Comparison of ENCODE assay signal across 7 cellular contexts in genomic region chr12:42707827-42708226, GRCh38.
DNase-seq lines count a peak whose midpoint lies in the region; ATAC-seq, FAIRE-seq and TF ChIP-seq lines count a peak whose summit lies in the region.
"Not testable (repeated sequence)": the region's sequence is repeated elsewhere in the genome, so short reads cannot be mapped to it uniquely, and the experiment has no call there.

No MANE protein-coding gene starts in this region.

- peak overlapping the region; percentile 11 for H3K18ac ChIP-seq in neuronal stem cell (ENCODE audit: low read length)

- not testable (repeated sequence) for H2BK5ac ChIP-seq in neuronal stem cell (ENCODE audit: low read length)

- CTCF ChIA-PET in A549 (lab: Yijun Ruan, JAX) = not testable (repeated sequence)

- H3K9me3 Mint-ChIP-seq in astrocyte (ENCODE audit: unreplicated experiment) = peaks cover 15% of the 10 kb centered on the region

- H4K91ac ChIP-seq in neuronal stem cell (ENCODE audit: low read depth, low read length, poor library complexity) = not testable (repeated sequence)

- not testable (repeated sequence) for DNase-seq in A549 (ENCODE audit: low read depth in 1 of 2, low spot score in 1 of 2); astrocyte (ENCODE audit: low read depth); neuronal stem cell (ENCODE audit: low spot score)
- DNase-seq in head of caudate nucleus (peak in 28 of 42 donors; percentile 4 to 67 (median 24)), psoas muscle (peak; percentile 18 to 61), gastrocnemius medialis (peak; percentile 6 to 35)

- not testable (repeated sequence) for H3K4ac ChIP-seq in neuronal stem cell (ENCODE audit: low read length)

- not testable (repeated sequence) for H3K9me3 ChIP-seq in A549; astrocyte (ENCODE audit: insufficient read depth, low read depth, low read length); neural cell (ENCODE audit: low read length); neuronal stem cell (replicated peaks in 1 of 2; ENCODE audit: control insufficient read depth in 2 of 2, insufficient read depth in 1 of 2, low read depth in 1 of 2, low read length in 2 of 2); psoas muscle; gastrocnemius medialis

- not testable (repeated sequence) for H3K14ac ChIP-seq in neuronal stem cell (ENCODE audit: low read length)

- not testable (repeated sequence) for H3F3A ChIP-seq in neural cell (ENCODE audit: insufficient read depth, low read length, poor library complexity, severe bottlenecking)

- TF ChIP-seq EP300 in A549 (IDR thresholded peaks at IDR 0.05) = not testable (repeated sequence)
- peak; percentile 20 for TF ChIP-seq EP300 in neural cell (conservative IDR thresholded peaks at IDR 0.05; ENCODE audit: poor library complexity, severe bottlenecking)

- H3K79me2 ChIP-seq in astrocyte (ENCODE audit: insufficient read depth, low read length); neural cell (replicated peaks; ENCODE audit: insufficient read depth, low read length): not testable (repeated sequence)

- TF ChIP-seq CTCF in A549 (IDR thresholded peaks at IDR 0.05); astrocyte (IDR thresholded peaks at IDR 0.05; ENCODE audit: insufficient read depth, low read depth, low read length); neural cell (IDR thresholded peaks at IDR 0.05; ENCODE audit: poor library complexity, severe bottlenecking); psoas muscle (IDR thresholded peaks at IDR 0.05); gastrocnemius medialis (IDR thresholded peaks at IDR 0.05 in 4 of 5, conservative IDR thresholded peaks at IDR 0.05 in 1 of 5): not testable (repeated sequence)

- intact Hi-C loops in head of caudate nucleus (cut with DNase I); psoas muscle (cut with DNase I); gastrocnemius medialis (cut with DNase I; ENCODE audit: low total_unique reads): not testable (repeated sequence)

- peak overlapping the region; percentile 26 for H3K27ac Mint-ChIP-seq in astrocyte (ENCODE audit: unreplicated experiment)

- H3K9ac ChIP-seq in astrocyte (ENCODE audit: low read length); neural cell (ENCODE audit: low read length); neuronal stem cell (ENCODE audit: low read depth, low read length, poor library complexity): not testable (repeated sequence)

- not testable (repeated sequence) for H3K27ac ChIP-seq in A549; astrocyte (ENCODE audit: low read depth, low read length); neuronal stem cell (replicated peaks; ENCODE audit: low read length); psoas muscle; gastrocnemius medialis
- peak overlapping the region; percentile 42 for H3K27ac ChIP-seq in neural cell (ENCODE audit: low read length)

- not testable (repeated sequence) for H3K36me3 Mint-ChIP-seq in astrocyte (ENCODE audit: low read depth, unreplicated experiment)

- H3K4me3 Mint-ChIP-seq in astrocyte (ENCODE audit: unreplicated experiment) = not testable (repeated sequence)

- not testable (repeated sequence) for H3K79me1 ChIP-seq in neuronal stem cell (ENCODE audit: low read depth, low read length)

- POLR2A ChIA-PET in A549 (lab: Yijun Ruan, JAX) = not testable (repeated sequence)

- not testable (repeated sequence) for ATAC-seq in A549, psoas muscle, gastrocnemius medialis

- H3K4me3 ChIP-seq in A549; astrocyte (ENCODE audit: insufficient read depth, low read depth, low read length); neural cell (ENCODE audit: low read length); neuronal stem cell (ENCODE audit: low read length in 2 of 2); psoas muscle; gastrocnemius medialis: not testable (repeated sequence)

- TF ChIP-seq POLR2A in A549 (IDR thresholded peaks at IDR 0.05; ENCODE audit: low read length); gastrocnemius medialis (IDR thresholded peaks at IDR 0.05): not testable (repeated sequence)

- not testable (repeated sequence) for H2BK12ac ChIP-seq in neuronal stem cell (ENCODE audit: low read length)

- not testable (repeated sequence) for H3K23ac ChIP-seq in neuronal stem cell (ENCODE audit: low read depth, low read length, poor library complexity)

- H2AFZ ChIP-seq in astrocyte (ENCODE audit: low read depth, low read length); neural cell (ENCODE audit: low read depth, low read length): not testable (repeated sequence)
- peak overlapping the region; percentile 66 for H2AFZ ChIP-seq in neuronal stem cell (ENCODE audit: low read length)

- H4K8ac ChIP-seq in neuronal stem cell (ENCODE audit: low read depth, low read length) = not testable (repeated sequence)

- H3K36me3 ChIP-seq in astrocyte (ENCODE audit: insufficient read depth, low read length); neural cell (ENCODE audit: insufficient read depth, low read length); neuronal stem cell (replicated peaks in 1 of 2; ENCODE audit: control insufficient read depth in 2 of 2, insufficient read depth in 2 of 2, low read length in 2 of 2); psoas muscle (ENCODE audit: insufficient read depth in 1 of 2, low read depth in 1 of 2); gastrocnemius medialis: not testable (repeated sequence)

- not testable (repeated sequence) for H3K27me3 Mint-ChIP-seq in astrocyte (ENCODE audit: low read depth, unreplicated experiment)

- H3K4me1 Mint-ChIP-seq in astrocyte (ENCODE audit: low read depth, unreplicated experiment) = not testable (repeated sequence)

- 27% methylated on average over 8 of the region's 9 CpGs for WGBS in A549 (ENCODE audit: missing lambda C conversion rate)
- no CpG with 5 or more reads among the region's 9 CpGs for WGBS in neuronal stem cell (ENCODE audit: extremely low coverage in 2 of 2, insufficient read length in 2 of 2, insufficient replicate concordance in 1 of 2), 2 donors
- WGBS in psoas muscle, 3 donors = 90 to 92% (median 92%) methylated on average over 9 of the region's 9 CpGs

- in situ Hi-C loops in gastrocnemius medialis (cut with MboI; ENCODE audit: low sequenced_read_pairs in 4 of 4) = not testable (repeated sequence)

- not testable (repeated sequence) for H3K9me2 ChIP-seq in neural cell (ENCODE audit: insufficient read depth, low read length)

- TF ChIP-seq RAD21 in A549 (conservative IDR thresholded peaks at IDR 0.05 in 1 of 2, IDR thresholded peaks at IDR 0.05 in 1 of 2); neural cell (conservative IDR thresholded peaks at IDR 0.05): not testable (repeated sequence)

- not testable (repeated sequence) for H3K4me1 ChIP-seq in A549; neuronal stem cell (ENCODE audit: control insufficient read depth in 2 of 2, insufficient read depth in 1 of 2, low read depth in 1 of 2, low read length in 2 of 2)
- peaks cover 11% of the 10 kb centered on the region for H3K4me1 ChIP-seq in astrocyte (ENCODE audit: insufficient read depth, low read length)
- H3K4me1 ChIP-seq in psoas muscle = peaks cover 14% of the 10 kb centered on the region
- peaks cover 9 to 13% of the 10 kb centered on the region in 2 donors for H3K4me1 ChIP-seq in gastrocnemius medialis

- H2BK120ac ChIP-seq in neuronal stem cell (ENCODE audit: low read depth, low read length) = not testable (repeated sequence)

- not testable (repeated sequence) for H4K20me1 ChIP-seq in astrocyte (ENCODE audit: insufficient read depth, low read length); neural cell (ENCODE audit: insufficient read depth)

- H2BK15ac ChIP-seq in neuronal stem cell (ENCODE audit: low read length) = not testable (repeated sequence)

- FAIRE-seq in A549 (lab: Jason Lieb, UNC); astrocyte (lab: Jason Lieb, UNC): not testable (repeated sequence)

- H2AK5ac ChIP-seq in neuronal stem cell (ENCODE audit: low read depth, low read length) = not testable (repeated sequence)

- H3K27me3 ChIP-seq in astrocyte (ENCODE audit: insufficient read depth, low read length); neural cell (ENCODE audit: insufficient read depth, low read depth, low read length); neuronal stem cell (ENCODE audit: control insufficient read depth in 3 of 3, insufficient read depth in 3 of 3, low read depth in 1 of 3, low read length in 3 of 3); psoas muscle (ENCODE audit: insufficient read depth in 3 of 3, low read length in 2 of 3); gastrocnemius medialis: not testable (repeated sequence)

- peak overlapping the region; percentile 23; the same call in 1 of the 3 replicates for H3K4me2 ChIP-seq in A549
- H3K4me2 ChIP-seq in astrocyte (ENCODE audit: low read length); neural cell (ENCODE audit: low read length); neuronal stem cell (ENCODE audit: insufficient read depth, low read length, poor library complexity, severe bottlenecking): not testable (repeated sequence)
